23 cellular contexts compared by ENCODE assay signal in genomic region chr20:25478889-25479568, GRCh38.
"Had no signal": no experiment of that assay in that cellular context is flagged by ENCODE, and none has a peak within 500 bp of the region (broad histone marks: within the 10 kb centered on the region; RNA-seq: fewer than 3 reads in every experiment).

No MANE protein-coding gene starts in this region.

- H3K27me3 Mint-ChIP-seq: activated B cell treated with CpG ODN at 0.5 μM for 24 hours, T-cell had no signal

- H3K4me1 Mint-ChIP-seq: activated B cell treated with CpG ODN at 0.5 μM for 24 hours, nephron had no signal

- DNase-seq: activated B cell treated with CpG ODN at 0.5 μM for 24 hours; activated CD4-positive, alpha-beta T cell treated with anti-CD3 and anti-CD28 coated beads, Interleukin-2, amount 50 U/mL, for 1 hour; activated naive CD4-positive, alpha-beta T cell; activated T-cell treated with anti-CD3 and anti-CD28 coated beads for 4 hours; activated T-cell treated with anti-CD3 and anti-CD28 coated beads, Interleukin-2, amount 50 U/mL, for 72 hours; anterior cingulate cortex; colonic mucosa; effector CD8-positive, alpha-beta T cell; foreskin melanocyte; heart right ventricle; mammary epithelial cell; pancreas; psoas muscle; stimulated activated naive CD4-positive, alpha-beta T cell treated with Interleukin-2 at 50 U/mL for 16 hours; T-cell had no signal

- H3K9me3 ChIP-seq: colonic mucosa, esophagus muscularis mucosa, heart right ventricle, neutrophil, pancreas, psoas muscle, tibial nerve had no signal

- H3K36me3 ChIP-seq: colonic mucosa, neutrophil had no signal

- H3K27ac ChIP-seq: colonic mucosa, esophagus muscularis mucosa, heart right ventricle, neutrophil, pancreas, psoas muscle, tibial nerve had no signal

- H3K36me3 Mint-ChIP-seq: activated naive CD4-positive, alpha-beta T cell treated with anti-CD3 and anti-CD28 coated beads, Interleukin-2, amount 50 U/mL, for 72 hours had no signal

- ATAC-seq: activated naive CD4-positive, alpha-beta T cell treated with anti-CD3 and anti-CD28 coated beads, Interleukin-2, amount 50 U/mL, for 72 hours; activated T-cell treated with anti-CD3 and anti-CD28 coated beads, Interleukin-2, amount 50 U/mL, for 72 hours; heart right ventricle; pancreas; psoas muscle; T-cell had no signal

- H3K27ac Mint-ChIP-seq: activated B cell treated with CpG ODN at 0.5 μM for 24 hours; activated T-cell treated with anti-CD3 and anti-CD28 coated beads, Interleukin-2, amount 50 U/mL, for 72 hours; nephron; T-cell; T-helper 2 cell treated with Interferon-gamma antibody and Interleukin-4, amounts not matched to agents 5 μg/mL and 100 μg/mL, for 36 hours had no signal

- H3K9me3 Mint-ChIP-seq: activated B cell treated with CpG ODN at 0.5 μM for 24 hours; activated naive CD4-positive, alpha-beta T cell treated with anti-CD3 and anti-CD28 coated beads, Interleukin-2, amount 50 U/mL, for 72 hours; activated T-cell treated with anti-CD3 and anti-CD28 coated beads, Interleukin-2, amount 50 U/mL, for 72 hours; nephron; T-cell; T-helper 2 cell treated with Interferon-gamma antibody and Interleukin-4, amounts not matched to agents 5 μg/mL and 100 μg/mL, for 36 hours had no signal

- H3K4me1 ChIP-seq: colonic mucosa, esophagus muscularis mucosa, heart right ventricle, pancreas, psoas muscle, tibial nerve had no signal

- H3K27me3 ChIP-seq: colonic mucosa, esophagus muscularis mucosa, heart right ventricle, neutrophil, pancreas, tibial nerve had no signal

- H3K4me3 ChIP-seq: colonic mucosa, esophagus muscularis mucosa, heart right ventricle, pancreas, psoas muscle, tibial nerve had no signal

- H3K4me3 Mint-ChIP-seq: activated B cell treated with CpG ODN at 0.5 μM for 24 hours; activated T-cell treated with anti-CD3 and anti-CD28 coated beads, Interleukin-2, amount 50 U/mL, for 72 hours; nephron; T-cell; T-helper 2 cell treated with Interferon-gamma antibody and Interleukin-4, amounts not matched to agents 5 μg/mL and 100 μg/mL, for 36 hours had no signal

- FAIRE-seq: endothelial cell of umbilical vein, islet of Langerhans, pancreas had no signal
